29 cellular contexts compared by ENCODE assay signal in genomic region chr10:42983595-42983990, GRCh38.
"Had no signal": no experiment of that assay in that cellular context is flagged by ENCODE, and none has a peak within 500 bp of the region (broad histone marks: within the 10 kb centered on the region; RNA-seq: fewer than 3 reads in every experiment).

No MANE protein-coding gene starts in this region.

- H3K27me3 Mint-ChIP-seq: activated B cell treated with CpG ODN at 0.5 μM for 24 hours; activated CD4-positive, alpha-beta T cell treated with anti-CD3 and anti-CD28 coated beads for 36 hours; stimulated activated naive B cell treated with anti-CD40 and anti-IgM and Interleukin-4, amounts not matched to agents 10 μg/mL and 1 μg/mL and 100 μg/mL, for 72 hours had no signal

- H3K9me3 ChIP-seq: neutrophil, thoracic aorta, upper lobe of left lung had no signal

- H3K4me3 Mint-ChIP-seq: activated B cell treated with CpG ODN at 0.5 μM for 24 hours; activated CD4-positive, alpha-beta T cell treated with anti-CD3 and anti-CD28 coated beads for 36 hours; activated T-helper 1 cell treated with anti-CD3 and anti-CD28 coated beads, Interleukin-12 subunit alpha, Interleukin-12 subunit beta, Interleukin-2, Interleukin-4 antibody, amounts not matched to agents 30 ng/mL and 10 ng/mL and 1 ng/mL, durations not matched to agents 14 hours and 24 hours and 36 hours; brain; immature natural killer cell; nephron; stimulated activated naive B cell treated with anti-CD40 and anti-IgM and Interleukin-4, amounts not matched to agents 10 μg/mL and 1 μg/mL and 100 μg/mL, for 72 hours had no signal

- H3K4me1 ChIP-seq: foreskin keratinocyte, parathyroid adenoma, upper lobe of left lung had no signal

- H3K4me1 Mint-ChIP-seq: activated B cell treated with CpG ODN at 0.5 μM for 24 hours; activated CD4-positive, alpha-beta T cell treated with anti-CD3 and anti-CD28 coated beads for 36 hours; brain; immature natural killer cell; stimulated activated naive B cell treated with anti-CD40 and anti-IgM and Interleukin-4, amounts not matched to agents 10 μg/mL and 1 μg/mL and 100 μg/mL, for 72 hours had no signal

- H3K9me3 Mint-ChIP-seq: activated B cell treated with CpG ODN at 0.5 μM for 24 hours; activated naive CD4-positive, alpha-beta T cell treated with anti-CD3 and anti-CD28 coated beads, Interleukin-2, amount 50 U/mL, for 72 hours; activated T-helper 1 cell treated with anti-CD3 and anti-CD28 coated beads, Interleukin-12 subunit alpha, Interleukin-12 subunit beta, Interleukin-2, Interleukin-4 antibody, amounts not matched to agents 30 ng/mL and 10 ng/mL and 1 ng/mL, durations not matched to agents 14 hours and 24 hours and 36 hours; brain; immature natural killer cell; nephron; stimulated activated naive B cell treated with anti-CD40 and anti-IgM and Interleukin-4, amounts not matched to agents 10 μg/mL and 1 μg/mL and 100 μg/mL, for 72 hours had no signal

- DNase-seq: activated B cell treated with CpG ODN at 0.5 μM for 24 hours; activated CD4-positive, alpha-beta T cell treated with anti-CD3 and anti-CD28 coated beads for 36 hours; activated CD4-positive, alpha-beta T cell treated with anti-CD3 and anti-CD28 coated beads, Interleukin-2, amount 50 U/mL, for 4 hours; activated gamma-delta T cell treated with Interleukin-2 at 50 U/mL for 16 hours; activated T-cell treated with anti-CD3 and anti-CD28 coated beads for 4 hours; aorta; dermis blood vessel endothelial cell; effector CD8-positive, alpha-beta T cell; erythroblast; foreskin keratinocyte; immature natural killer cell; kidney glomerular epithelial cell; left ventricle myocardium superior; mammary epithelial cell; midbrain; stimulated activated CD4-positive, alpha-beta T cell treated with anti-CD3 and anti-CD28 coated beads, Interleukin-2, amount 100 ng/mL, for 48 hours; stimulated activated naive B cell treated with anti-CD40 and anti-IgM and Interleukin-4, amounts not matched to agents 10 μg/mL and 1 μg/mL and 100 μg/mL, for 72 hours; T1000; upper lobe of left lung had no signal

- H3K4me3 ChIP-seq: hepatocyte, smooth muscle cell, thoracic aorta, upper lobe of left lung had no signal

- ATAC-seq: activated CD4-positive, alpha-beta T cell treated with anti-CD3 and anti-CD28 coated beads for 36 hours; activated naive CD4-positive, alpha-beta T cell treated with anti-CD3 and anti-CD28 coated beads, Interleukin-2, amount 50 U/mL, for 72 hours; foreskin keratinocyte; left ventricle myocardium superior; sciatic nerve; stimulated activated naive B cell treated with anti-CD40 and anti-IgM and Interleukin-4, amounts not matched to agents 10 μg/mL and 1 μg/mL and 100 μg/mL, for 72 hours had no signal

- H3K36me3 ChIP-seq: neutrophil, thoracic aorta, upper lobe of left lung had no signal

- H3K27ac ChIP-seq: foreskin keratinocyte, hepatocyte, neutrophil, parathyroid adenoma, thoracic aorta, upper lobe of left lung had no signal

- H3K27me3 ChIP-seq: hepatocyte, neutrophil, upper lobe of left lung had no signal

- H3K36me3 Mint-ChIP-seq: activated naive CD4-positive, alpha-beta T cell treated with anti-CD3 and anti-CD28 coated beads, Interleukin-2, amount 50 U/mL, for 72 hours; brain; immature natural killer cell; stimulated activated naive B cell treated with anti-CD40 and anti-IgM and Interleukin-4, amounts not matched to agents 10 μg/mL and 1 μg/mL and 100 μg/mL, for 72 hours had no signal

- H3K27ac Mint-ChIP-seq: activated B cell treated with CpG ODN at 0.5 μM for 24 hours; activated CD4-positive, alpha-beta T cell treated with anti-CD3 and anti-CD28 coated beads for 36 hours; activated T-helper 1 cell treated with anti-CD3 and anti-CD28 coated beads, Interleukin-12 subunit alpha, Interleukin-12 subunit beta, Interleukin-2, Interleukin-4 antibody, amounts not matched to agents 30 ng/mL and 10 ng/mL and 1 ng/mL, durations not matched to agents 14 hours and 24 hours and 36 hours; immature natural killer cell; nephron; stimulated activated naive B cell treated with anti-CD40 and anti-IgM and Interleukin-4, amounts not matched to agents 10 μg/mL and 1 μg/mL and 100 μg/mL, for 72 hours had no signal
